Comparison of ENCODE assay signal across 25 cellular contexts in genomic region chr14:102439556-102439955, GRCh38.
"Had no signal": no experiment of that assay in that cellular context is flagged by ENCODE, and none has a peak within 500 bp of the region (broad histone marks: within the 10 kb centered on the region; RNA-seq: fewer than 3 reads in every experiment).

No MANE protein-coding gene starts in this region.

- H3K4me3 Mint-ChIP-seq: mesothelial cell of epicardium; natural killer cell; nephron progenitor cell; neural progenitor cell; stimulated activated memory B cell treated with anti-CD40 and anti-IgM and Interleukin-4, amounts not matched to agents 10 μg/mL and 1 μg/mL and 100 μg/mL, for 72 hours; stimulated activated naive CD8-positive, alpha-beta T cell treated with anti-CD3 and anti-CD28 coated beads, Interleukin-15, amount 100 ng/mL, for 72 hours had no signal

- H3K4me3 ChIP-seq: heart right ventricle, hepatocyte, left ventricle myocardium inferior, lung, neural progenitor cell, ovary, right atrium auricular region, right lobe of liver, smooth muscle cell, transverse colon, upper lobe of left lung had no signal

- H3K9me3 ChIP-seq: heart right ventricle, left ventricle myocardium inferior, ovary, right atrium auricular region, right lobe of liver, transverse colon, upper lobe of left lung had no signal

- H3K27ac Mint-ChIP-seq: mesothelial cell of epicardium; naive B cell; natural killer cell; nephron progenitor cell; neural progenitor cell; progenitor cell of endocrine pancreas; stimulated activated memory B cell treated with anti-CD40 and anti-IgM and Interleukin-4, amounts not matched to agents 10 μg/mL and 1 μg/mL and 100 μg/mL, for 72 hours; stimulated activated naive CD8-positive, alpha-beta T cell treated with anti-CD3 and anti-CD28 coated beads, Interleukin-15, amount 100 ng/mL, for 72 hours had no signal

- H3K9ac ChIP-seq: neural progenitor cell had no signal

- H3K36me3 ChIP-seq: neural progenitor cell, ovary had no signal

- H3K27me3 ChIP-seq: heart right ventricle, hepatocyte, neural progenitor cell, ovary, right atrium auricular region, right lobe of liver, transverse colon, upper lobe of left lung had no signal

- DNase-seq: heart right ventricle; islet precursor cell; left ventricle myocardium inferior; mesendoderm; naive B cell; natural killer cell; nephron progenitor cell; ovary; right lobe of liver; stimulated activated CD4-positive, alpha-beta T cell treated with anti-CD3 and anti-CD28 coated beads, Interleukin-1b, Interleukin-23, amount 100 ng/mL, for 48 hours; stimulated activated CD4-positive, alpha-beta T cell treated with anti-CD3 and anti-CD28 coated beads, Interleukin-2, amount 100 ng/mL, for 48 hours; stimulated activated CD4-positive, alpha-beta T cell treated with anti-CD3 and anti-CD28 coated beads, Interleukin-4, amount 100 ng/mL, for 4 hours; stimulated activated CD8-positive, alpha-beta memory T cell treated with anti-CD3 and anti-CD28 coated beads, Interleukin-4, amount 100 ng/mL, for 48 hours; stimulated activated naive CD4-positive, alpha-beta T cell treated with Interleukin-2 at 50 U/mL for 16 hours; stimulated activated naive CD8-positive, alpha-beta T cell treated with anti-CD3 and anti-CD28 coated beads, Interleukin-15, amount 100 ng/mL, for 72 hours; transverse colon; upper lobe of left lung had no signal

- H3K36me3 Mint-ChIP-seq: natural killer cell had no signal

- H3K9me3 Mint-ChIP-seq: mesothelial cell of epicardium; naive B cell; natural killer cell; nephron progenitor cell; neural progenitor cell; stimulated activated memory B cell treated with anti-CD40 and anti-IgM and Interleukin-4, amounts not matched to agents 10 μg/mL and 1 μg/mL and 100 μg/mL, for 72 hours; stimulated activated naive CD8-positive, alpha-beta T cell treated with anti-CD3 and anti-CD28 coated beads, Interleukin-15, amount 100 ng/mL, for 72 hours had no signal

- H3K4me2 ChIP-seq: hepatocyte, neural progenitor cell, smooth muscle cell had no signal

- ATAC-seq: heart right ventricle; natural killer cell; right lobe of liver; stimulated activated memory B cell treated with anti-CD40 and anti-IgM and Interleukin-4, amounts not matched to agents 10 μg/mL and 1 μg/mL and 100 μg/mL, for 72 hours; stimulated activated naive CD8-positive, alpha-beta T cell treated with anti-CD3 and anti-CD28 coated beads, Interleukin-15, amount 100 ng/mL, for 72 hours had no signal

- H3K27ac ChIP-seq: heart right ventricle, hepatocyte, left ventricle myocardium inferior, neural progenitor cell, ovary, right atrium auricular region, right lobe of liver, transverse colon, upper lobe of left lung had no signal

- H2AFZ ChIP-seq: hepatocyte, neural progenitor cell had no signal

- H3K27me3 Mint-ChIP-seq: naive B cell; progenitor cell of endocrine pancreas; stimulated activated memory B cell treated with anti-CD40 and anti-IgM and Interleukin-4, amounts not matched to agents 10 μg/mL and 1 μg/mL and 100 μg/mL, for 72 hours; stimulated activated naive CD8-positive, alpha-beta T cell treated with anti-CD3 and anti-CD28 coated beads, Interleukin-15, amount 100 ng/mL, for 72 hours had no signal

- H3K4me1 Mint-ChIP-seq: natural killer cell had no signal

- H3K4me1 ChIP-seq: right atrium auricular region, right lobe of liver had no signal
